ENCODE assay signal across 20 cellular contexts in the genomic region with DNA sequence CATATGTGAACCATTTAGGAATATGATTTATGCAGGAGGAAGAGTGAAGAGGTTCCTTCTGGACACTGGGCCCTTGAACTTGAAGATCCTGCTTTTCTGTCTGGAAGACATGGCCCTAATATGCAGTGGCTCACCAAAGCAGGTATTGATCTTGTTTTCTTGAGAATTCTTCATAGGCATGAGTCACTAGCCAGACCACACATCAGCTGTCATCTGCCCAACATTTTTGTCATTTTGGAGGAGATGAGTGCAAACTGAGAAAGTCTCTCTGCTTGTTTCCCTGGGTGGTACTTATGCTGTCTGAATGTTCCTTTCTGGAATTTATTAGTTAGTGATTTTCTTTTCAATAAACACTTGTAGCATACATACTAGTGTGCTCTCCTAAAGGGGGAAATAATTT.
DNase-seq lines count a peak whose midpoint lies in the region; ATAC-seq and TF ChIP-seq lines count a peak whose summit lies in the region.
"Had no signal": no experiment of that assay in that cellular context is flagged by ENCODE, and none has a peak within 500 bp of the region (broad histone marks: within the 10 kb centered on the region; RNA-seq: fewer than 3 reads in every experiment).

No MANE protein-coding gene starts in this region.

- ATAC-seq in PC-3 (peak; percentile 45), GM19023 (IDR thresholded peaks at IDR 0.05; ENCODE audit: unreplicated experiment) (no peak), natural killer cell (no peak)
- ATAC-seq: CD8-positive, alpha-beta T cell; GM12878; GM23338 had no signal

- no peak overlapping the region for H3K4me3 Mint-ChIP-seq in natural killer cell
- H3K4me3 Mint-ChIP-seq: B cell; CD8-positive, alpha-beta T cell; GM23338 had no signal

- no peak overlapping the region for H3K4me2 ChIP-seq in PC-3 (ENCODE audit: low read length)
- H3K4me2 ChIP-seq: BLaER1 treated with 17β-estradiol and CSF1 and Interleukin-3, amounts not matched to agents 10 nM and 100 nM; GM23338 had no signal

- H3K9ac ChIP-seq in PC-3 (ENCODE audit: low read length), result no peak overlapping the region
- H3K9ac ChIP-seq: BLaER1 treated with 17β-estradiol and CSF1 and Interleukin-3, amounts not matched to agents 10 nM and 100 nM had no signal

- H3K9me3 ChIP-seq in PC-3 (ENCODE audit: low read length), result no peaks in the 10 kb centered on the region
- no peaks in the 10 kb centered on the region for H3K9me3 ChIP-seq in esophagus muscularis mucosa
- H3K9me3 ChIP-seq in Peyer's patch, result no peaks in the 10 kb centered on the region
- H3K9me3 ChIP-seq: BLaER1 treated with 17β-estradiol and CSF1 and Interleukin-3, amounts not matched to agents 10 nM and 100 nM had no signal

- H3K9me3 Mint-ChIP-seq in natural killer cell, result no peaks in the 10 kb centered on the region
- H3K9me3 Mint-ChIP-seq: CD8-positive, alpha-beta T cell; GM23338 had no signal

- H3K9me2 ChIP-seq in PC-3 (replicated peaks; ENCODE audit: low read length), result no peaks in the 10 kb centered on the region

- TF ChIP-seq CTCF in PC-3 (conservative IDR thresholded peaks at IDR 0.05; ENCODE audit: low read depth, low read length) (no peak), esophagus muscularis mucosa (IDR thresholded peaks at IDR 0.05) (no peak), Peyer's patch (IDR thresholded peaks at IDR 0.05) (no peak), natural killer cell (IDR thresholded peaks at IDR 0.05) (no peak)

- H3K4me3 ChIP-seq in PC-3 (ENCODE audit: low read length) (no peak overlapping the region), esophagus muscularis mucosa (no peak overlapping the region), Peyer's patch (no peak overlapping the region)
- H3K4me3 ChIP-seq: BLaER1 treated with 17β-estradiol and CSF1 and Interleukin-3, amounts not matched to agents 10 nM and 100 nM; GM12878; GM23338 had no signal

- H3F3A ChIP-seq in PC-3 (ENCODE audit: low read length, unreplicated experiment), result no peaks in the 10 kb centered on the region

- H3K36me3 ChIP-seq in PC-3 (ENCODE audit: low read depth, low read length) (no peaks in the 10 kb centered on the region), esophagus muscularis mucosa (no peaks in the 10 kb centered on the region), Peyer's patch (no peaks in the 10 kb centered on the region)
- H3K36me3 ChIP-seq: BLaER1 treated with 17β-estradiol and CSF1 and Interleukin-3, amounts not matched to agents 10 nM and 100 nM had no signal

- H3K27ac ChIP-seq in PC-3 (ENCODE audit: low read length) (no peak overlapping the region), esophagus muscularis mucosa (replicated peaks in 1 of 4) (no peak overlapping the region), Peyer's patch (no peak overlapping the region)
- H3K27ac ChIP-seq: BLaER1 treated with 17β-estradiol and CSF1 and Interleukin-3, amounts not matched to agents 10 nM and 100 nM had no signal

- intact Hi-C loops in PC-3 (cut with micrococcal nuclease) (no loop called here), esophagus muscularis mucosa (cut with DNase I) (no loop called here), natural killer cell (cut with micrococcal nuclease) (no loop called here)

- peaks cover 55% of the 10 kb centered on the region for H3K27me3 ChIP-seq in PC-3 (ENCODE audit: low read length)
- no peaks in the 10 kb centered on the region for H3K27me3 ChIP-seq in esophagus muscularis mucosa
- H3K27me3 ChIP-seq in Peyer's patch, result no peaks in the 10 kb centered on the region
- H3K27me3 ChIP-seq: BLaER1 treated with 17β-estradiol and CSF1 and Interleukin-3, amounts not matched to agents 10 nM and 100 nM had no signal

- no peak for TF ChIP-seq EP300 in esophagus muscularis mucosa (IDR thresholded peaks at IDR 0.05)

- H3K27ac Mint-ChIP-seq in natural killer cell, result no peak overlapping the region
- H3K27ac Mint-ChIP-seq: B cell; CD8-positive, alpha-beta T cell; GM23338 had no signal

- CTCF ChIA-PET in PC-3 (lab: Charles Lee), result no interaction called here

- no peaks in the 10 kb centered on the region for H3K4me1 ChIP-seq in PC-3 (ENCODE audit: insufficient read depth, low read length)
- H3K4me1 ChIP-seq in esophagus muscularis mucosa, result no peaks in the 10 kb centered on the region
- H3K4me1 ChIP-seq in Peyer's patch, result no peaks in the 10 kb centered on the region
- H3K4me1 ChIP-seq: BLaER1 treated with 17β-estradiol and CSF1 and Interleukin-3, amounts not matched to agents 10 nM and 100 nM had no signal

- H3K4me1 Mint-ChIP-seq in natural killer cell, result no peaks in the 10 kb centered on the region
- H3K4me1 Mint-ChIP-seq: B cell, GM23338 had no signal

- no peaks in the 10 kb centered on the region for H4K20me1 ChIP-seq in PC-3 (ENCODE audit: low read length)
- H4K20me1 ChIP-seq: BLaER1 treated with 17β-estradiol and CSF1 and Interleukin-3, amounts not matched to agents 10 nM and 100 nM had no signal

- DNase-seq in LHCN-M2 (ENCODE audit: low read depth) (peak; percentile 3), PC-3 (peak; percentile 66), esophagus muscularis mucosa (ENCODE audit: extremely low spot score) (peak; percentile 26), kidney tubule cell (ENCODE audit: low spot score) (peak; percentile 44), Peyer's patch (no peak), midbrain (lab: John Stamatoyannopoulos, UW) (no peak), natural killer cell (no peak)
- DNase-seq: Calu3; CD8-positive, alpha-beta T cell; DMS 273 treated with DMSO at 0.1 percent for 48 hours; DMS53; DND-41; EL; HCEC 1CT; IMR-90 had no signal

- H2AFZ ChIP-seq in PC-3 (ENCODE audit: low read length), result no peak overlapping the region
- H2AFZ ChIP-seq: GM23338 had no signal

- H3K27me3 Mint-ChIP-seq in natural killer cell (ENCODE audit: low read depth in 2 of 2), result peaks cover 13 to 35% of the 10 kb centered on the region in 2 donors

- TF ChIP-seq POLR2A in esophagus muscularis mucosa (IDR thresholded peaks at IDR 0.05; ENCODE audit: low read depth) (no peak), Peyer's patch (IDR thresholded peaks at IDR 0.05) (no peak)

- no TSS peak for BruUV-seq in PC-3 (replicated peaks; lab: Mats Ljungman, UMichigan)

- H3K79me2 ChIP-seq in PC-3 (ENCODE audit: low read length), result no peaks in the 10 kb centered on the region

- H3K36me3 Mint-ChIP-seq in natural killer cell, result no peaks in the 10 kb centered on the region
- H3K36me3 Mint-ChIP-seq: CD8-positive, alpha-beta T cell had no signal

- POLR2A ChIA-PET in PC-3 (lab: Charles Lee; ENCODE audit: unreplicated experiment), result no interaction called here

Comparison
In these comparisons a context has a peak if more than half of its experiments do, and no peak if none do; other contexts are left out.
1. DNase-seq: peak in LHCN-M2 (single experiment), PC-3 (single experiment), esophagus muscularis mucosa (single experiment) and kidney tubule cell (single experiment); none in Peyer's patch (0 of 3), midbrain (single experiment) and natural killer cell (single experiment).